ENCODE assay signal across 16 cellular contexts in the genomic region with DNA sequence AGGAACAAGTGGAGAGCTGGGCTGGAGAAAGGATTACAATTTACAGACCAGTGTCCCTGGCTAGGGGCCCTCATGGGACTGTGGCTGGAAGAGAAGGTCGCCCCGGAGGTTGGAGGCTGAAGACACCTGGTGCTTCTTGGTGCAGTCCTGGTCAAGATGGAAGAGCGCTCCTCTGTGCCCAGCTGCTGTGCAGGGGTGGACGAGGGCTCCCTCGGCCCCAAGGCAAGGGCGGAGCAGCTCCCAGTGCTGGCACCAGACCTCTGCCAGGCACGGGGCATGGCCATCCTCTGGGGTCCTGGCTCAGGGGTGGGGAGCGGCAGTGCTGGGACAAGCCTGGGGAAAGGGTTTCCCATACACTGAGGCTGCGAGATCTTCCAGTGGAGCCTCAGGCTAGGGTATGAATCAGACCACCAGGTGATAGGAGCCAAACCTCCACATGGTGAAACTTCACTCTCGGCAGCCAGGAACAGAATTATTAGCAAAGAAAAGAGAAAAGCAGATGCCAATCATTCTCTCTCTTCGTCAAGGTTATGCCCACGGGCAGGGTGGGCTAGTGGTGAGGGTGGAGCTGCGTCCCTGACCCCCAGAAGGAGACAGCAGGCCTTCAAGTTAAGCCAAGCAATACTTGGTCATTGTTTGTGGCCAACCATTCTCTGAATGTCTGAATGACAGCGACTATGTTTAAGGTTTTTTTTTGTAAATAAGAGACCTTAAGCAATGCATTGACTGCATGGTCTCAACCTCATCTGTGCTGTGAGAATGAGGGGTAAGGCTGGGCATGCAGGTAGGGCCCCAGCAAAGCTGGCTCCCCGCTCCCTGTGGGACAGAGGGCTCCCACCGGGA.
"Had no signal": no experiment of that assay in that cellular context is flagged by ENCODE, and none has a peak within 500 bp of the region (broad histone marks: within the 10 kb centered on the region; RNA-seq: fewer than 3 reads in every experiment).

No MANE protein-coding gene starts in this region.

- H3K36me3 Mint-ChIP-seq: activated naive CD4-positive, alpha-beta T cell treated with anti-CD3 and anti-CD28 coated beads, Interleukin-2, amount 50 U/mL, for 24 hours; type B pancreatic cell had no signal

- ATAC-seq: activated CD4-positive, alpha-beta T cell treated with anti-CD3 and anti-CD28 coated beads for 36 hours; effector memory CD8-positive, alpha-beta T cell; gastrocnemius medialis; right lobe of liver had no signal

- H3K4me3 Mint-ChIP-seq: activated CD4-positive, alpha-beta T cell treated with anti-CD3 and anti-CD28 coated beads for 36 hours; activated naive CD4-positive, alpha-beta T cell treated with anti-CD3 and anti-CD28 coated beads, Interleukin-2, amount 50 U/mL, for 24 hours; effector memory CD8-positive, alpha-beta T cell; T-helper 1 cell treated with Interleukin-12 subunit alpha and Interleukin-12 subunit beta and Interleukin-4 antibody, amounts not matched to agents 30 μg/mL and 1 μg/mL, for 36 hours; type B pancreatic cell had no signal

- H3K27me3 ChIP-seq: gastrocnemius medialis, ovary, right lobe of liver, stomach had no signal

- H3K27ac ChIP-seq: gastrocnemius medialis, left ventricle myocardium inferior, ovary, right lobe of liver, stomach, WERI-Rb-1 had no signal

- H3K27ac Mint-ChIP-seq: activated CD4-positive, alpha-beta T cell treated with anti-CD3 and anti-CD28 coated beads for 36 hours; activated naive CD4-positive, alpha-beta T cell treated with anti-CD3 and anti-CD28 coated beads, Interleukin-2, amount 50 U/mL, for 24 hours; effector memory CD8-positive, alpha-beta T cell; T-helper 1 cell treated with Interleukin-12 subunit alpha and Interleukin-12 subunit beta and Interleukin-4 antibody, amounts not matched to agents 30 μg/mL and 1 μg/mL, for 36 hours; type B pancreatic cell had no signal

- H3K27me3 Mint-ChIP-seq: activated CD4-positive, alpha-beta T cell treated with anti-CD3 and anti-CD28 coated beads for 36 hours; activated naive CD4-positive, alpha-beta T cell treated with anti-CD3 and anti-CD28 coated beads, Interleukin-2, amount 50 U/mL, for 24 hours; effector memory CD8-positive, alpha-beta T cell; type B pancreatic cell had no signal

- H3K36me3 ChIP-seq: gastrocnemius medialis, ovary, right lobe of liver had no signal

- H3K4me1 ChIP-seq: gastrocnemius medialis, right lobe of liver had no signal

- H3K4me3 ChIP-seq: gastrocnemius medialis, left ventricle myocardium inferior, ovary, right lobe of liver, smooth muscle cell, stomach had no signal

- H3K4me2 ChIP-seq: smooth muscle cell had no signal

- H3K9me3 ChIP-seq: gastrocnemius medialis, left ventricle myocardium inferior, ovary, right lobe of liver, stomach had no signal

- H3K4me1 Mint-ChIP-seq: activated CD4-positive, alpha-beta T cell treated with anti-CD3 and anti-CD28 coated beads for 36 hours; activated naive CD4-positive, alpha-beta T cell treated with anti-CD3 and anti-CD28 coated beads, Interleukin-2, amount 50 U/mL, for 24 hours had no signal

- DNase-seq: activated CD4-positive, alpha-beta T cell treated with anti-CD3 and anti-CD28 coated beads for 36 hours; activated CD4-positive, alpha-beta T cell treated with anti-CD3 and anti-CD28 coated beads, Interleukin-2, amount 50 U/mL, for 48 hours; activated gamma-delta T cell; effector memory CD8-positive, alpha-beta T cell; gastrocnemius medialis; left ventricle myocardium inferior; mammary epithelial cell; ovary; right lobe of liver; stimulated activated CD4-positive, alpha-beta T cell treated with anti-CD3 and anti-CD28 coated beads, Interleukin-4, amount 100 ng/mL, for 1 hour; stomach; WERI-Rb-1 had no signal

- H3K9me3 Mint-ChIP-seq: activated naive CD4-positive, alpha-beta T cell treated with anti-CD3 and anti-CD28 coated beads, Interleukin-2, amount 50 U/mL, for 24 hours; effector memory CD8-positive, alpha-beta T cell; T-helper 1 cell treated with Interleukin-12 subunit alpha and Interleukin-12 subunit beta and Interleukin-4 antibody, amounts not matched to agents 30 μg/mL and 1 μg/mL, for 36 hours; type B pancreatic cell had no signal
